Comparison of ENCODE assay signal across 8 cellular contexts in genomic region chr11:119167077-119167458, GRCh38. TPM values are rescaled to one million over a fixed set of nuclear protein-coding genes. Genes with fewer than 3 reads are reported as not detected.
"Had no signal": no experiment of that assay in that cellular context is flagged by ENCODE, and none has a peak within 500 bp of the region (broad histone marks: within the 10 kb centered on the region; RNA-seq: fewer than 3 reads in every experiment).

No MANE protein-coding gene starts in this region.

RNA-seq across cellular contexts. Expression of gene NHERF4, which starts 18.2 kb away (rescaled TPM):
- total RNA-seq: bronchial epithelial cell, LHCN-M2, NCI-H460, Right ventricle myocardium superior had no signal

RNA-seq across cellular contexts. Expression of gene ABCG4, which starts 18.2 kb away (rescaled TPM):
- total RNA-seq: activated CD4-positive, alpha-beta memory T cell treated with anti-CD3 and anti-CD28 coated beads, Interleukin-2, amount 10 ng/mL, durations not matched to agents 7 days and 5 days; activated CD8-positive, alpha-beta memory T cell treated with anti-CD3 and anti-CD28 coated beads, Interleukin-2, amount 10 ng/mL, durations not matched to agents 7 days and 5 days; NCI-H460; Peyer's patch; T-helper 1 cell treated with Interleukin-12 subunit alpha and Interleukin-12 subunit beta and Interleukin-4 antibody, amounts not matched to agents 30 ng/mL and 1 ng/mL, for 36 hours had no signal
